Comparison of ENCODE assay signal across 9 cellular contexts in the genomic region with DNA sequence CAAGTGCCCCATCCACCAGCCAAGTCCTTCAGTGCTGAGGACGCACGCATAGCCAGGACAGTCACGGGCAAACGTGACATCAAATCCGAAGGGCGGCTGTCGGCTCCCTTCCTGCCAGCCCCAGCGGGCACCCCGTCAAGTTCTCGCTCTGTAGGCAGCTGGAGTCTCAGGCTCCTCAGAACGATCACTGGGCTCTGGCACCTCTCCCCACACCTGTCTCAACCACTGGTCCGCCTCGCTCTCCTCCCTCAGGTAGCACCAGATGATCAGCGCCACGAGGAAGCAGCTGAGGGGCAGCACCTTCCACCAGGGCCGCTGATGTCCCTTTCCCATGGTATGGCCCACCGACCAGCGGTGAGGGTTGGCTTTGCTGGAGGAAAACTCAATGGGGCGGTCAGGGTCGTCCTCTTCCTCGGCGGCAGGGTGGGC. TPM values are rescaled to one million over a fixed set of nuclear protein-coding genes. Genes with fewer than 3 reads are reported as not detected.
DNase-seq lines count a peak whose midpoint lies in the region; ATAC-seq, FAIRE-seq and TF ChIP-seq lines count a peak whose summit lies in the region.
"Had no signal": no experiment of that assay in that cellular context is flagged by ENCODE, and none has a peak within 500 bp of the region (broad histone marks: within the 10 kb centered on the region; RNA-seq: fewer than 3 reads in every experiment).

No MANE protein-coding gene starts in this region.

- H3K9me3 ChIP-seq in kidney (ENCODE audit: control insufficient read depth in 1 of 2, low read length in 2 of 2) (no peaks in the 10 kb centered on the region), suprapubic skin (no peaks in the 10 kb centered on the region)

- H3K36me3 ChIP-seq in kidney (ENCODE audit: control insufficient read depth in 1 of 2, insufficient read depth in 2 of 2, low read length in 2 of 2): no peaks in the 10 kb centered on the region
- no peaks in the 10 kb centered on the region for H3K36me3 ChIP-seq in suprapubic skin

- no peak for FAIRE-seq in kidney (lab: Jason Lieb, UNC)

- TF ChIP-seq CTCF in kidney (IDR thresholded peaks at IDR 0.05; ENCODE audit: borderline replicate concordance, extremely low read depth, insufficient read depth) (no peak), suprapubic skin (IDR thresholded peaks at IDR 0.05) (no peak)

- H3K27ac ChIP-seq in kidney (ENCODE audit: low read depth in 2 of 2, low read length in 2 of 2) (peak overlapping the region; percentile 5 to 74), suprapubic skin (peak overlapping the region; percentile 94)

- peak overlapping the region; percentile 86 for H3K4me3 Mint-ChIP-seq in activated T-helper 17 cell treated with anti-CD3 and anti-CD28 coated beads, Interleukin-2, amount 50 U/mL, for 72 hours

- no peak for TF ChIP-seq EP300 in suprapubic skin (IDR thresholded peaks at IDR 0.05)

- TF ChIP-seq POLR2A in suprapubic skin (IDR thresholded peaks at IDR 0.05): no peak

- H3K9me3 Mint-ChIP-seq in activated T-helper 17 cell treated with anti-CD3 and anti-CD28 coated beads, Interleukin-2, amount 50 U/mL, for 72 hours: no peaks in the 10 kb centered on the region

- no peaks in the 10 kb centered on the region for H3K4me1 Mint-ChIP-seq in activated T-helper 17 cell treated with anti-CD3 and anti-CD28 coated beads, Interleukin-2, amount 50 U/mL, for 72 hours

- DNase-seq in kidney (no peak), suprapubic skin (ENCODE audit: low spot score in 2 of 2) (no peak), SKM-1 treated with dmso at 0.1 percent for 144 hours (lab: John Stamatoyannopoulos, UW; ENCODE audit: unreplicated experiment) (no peak), AG08396 (ENCODE audit: low spot score) (no peak)

- 0% methylated on average over 4 of the region's 22 CpGs for WGBS in suprapubic skin

- peak overlapping the region; percentile 68 to 80 for H3K4me3 ChIP-seq in kidney (ENCODE audit: low read length in 2 of 2)
- peak overlapping the region; percentile 87 for H3K4me3 ChIP-seq in suprapubic skin

- intact Hi-C loops in kidney (cut with DNase I): no loop called here

- peak overlapping the region; percentile 77 to 81 for H3K9ac ChIP-seq in kidney (ENCODE audit: low read length in 2 of 2)

- no peaks in the 10 kb centered on the region for H3K27me3 Mint-ChIP-seq in activated T-helper 17 cell treated with anti-CD3 and anti-CD28 coated beads, Interleukin-2, amount 50 U/mL, for 72 hours

- H3K27ac Mint-ChIP-seq in activated T-helper 17 cell treated with anti-CD3 and anti-CD28 coated beads, Interleukin-2, amount 50 U/mL, for 72 hours: peak overlapping the region; percentile 99

- H3K36me3 Mint-ChIP-seq in activated T-helper 17 cell treated with anti-CD3 and anti-CD28 coated beads, Interleukin-2, amount 50 U/mL, for 72 hours (ENCODE audit: low read depth): peaks cover 29% of the 10 kb centered on the region

- peak; percentile 4 for ATAC-seq in GM18508 (IDR thresholded peaks at IDR 0.05; ENCODE audit: insufficient read depth, unreplicated experiment)
- ATAC-seq in HG02943 (IDR thresholded peaks at IDR 0.05; ENCODE audit: low read depth, unreplicated experiment): peak; percentile 11
- ATAC-seq in activated T-helper 17 cell treated with anti-CD3 and anti-CD28 coated beads, Interleukin-2, amount 50 U/mL, for 72 hours (replicated peaks): no peak
- ATAC-seq in HG02885 (IDR thresholded peaks at IDR 0.05; ENCODE audit: poor library complexity, unreplicated experiment): no peak

- no peaks in the 10 kb centered on the region for H3K27me3 ChIP-seq in suprapubic skin

- H3K4me1 ChIP-seq in kidney (ENCODE audit: control insufficient read depth in 1 of 2, insufficient read depth in 1 of 2, low read depth in 1 of 2, low read length in 2 of 2) (peaks cover 0 to 6% of the 10 kb centered on the region in 2 donors), suprapubic skin (peaks cover 37% of the 10 kb centered on the region)

RNA-seq across cellular contexts. Expression of a gene that starts 0.4 kb away (rescaled TPM):
- 10 to 100 TPM; 12.1 to 23.1 TPM for total RNA-seq in activated T-helper 17 cell treated with anti-CD3 and anti-CD28 coated beads, Interleukin-2, amount 50 U/mL, for 72 hours
- 13.8 TPM for total RNA-seq in kidney
- 27.1 TPM for polyA plus RNA-seq in kidney (ENCODE audit: insufficient read depth, low read depth, low replicate concordance)
- total RNA-seq in suprapubic skin: 10 to 100 TPM; 13.1 to 41.0 (median 29.3) TPM

RNA-seq across cellular contexts. Expression of a gene that starts 5.6 kb away (rescaled TPM):
- total RNA-seq in activated T-helper 17 cell treated with anti-CD3 and anti-CD28 coated beads, Interleukin-2, amount 50 U/mL, for 72 hours: 10 to 100 TPM; 36.4 to 76.4 TPM
- total RNA-seq in kidney (26.0 TPM), suprapubic skin (10 to 100 TPM; 13.0 to 81.0 (median 33.4) TPM)
- 5.5 TPM for polyA plus RNA-seq in kidney (ENCODE audit: insufficient read depth, low read depth, low replicate concordance)

RNA-seq across cellular contexts. Expression of a gene that starts 10.8 kb away (rescaled TPM):
- not detected for total RNA-seq in activated T-helper 17 cell treated with anti-CD3 and anti-CD28 coated beads, Interleukin-2, amount 50 U/mL, for 72 hours
- total RNA-seq in kidney (not detected), suprapubic skin (1 to 10 TPM in 1 of 4 donors, not detected in 3; 1.3 TPM)
- polyA plus RNA-seq in kidney (ENCODE audit: insufficient read depth, low read depth, low replicate concordance): not detected
- total RNA-seq: subcutaneous adipose tissue had no signal

RNA-seq across cellular contexts. Expression of a gene that starts 24.2 kb away (rescaled TPM):
- 1 to 10 TPM; 2.1 to 3.7 TPM for total RNA-seq in activated T-helper 17 cell treated with anti-CD3 and anti-CD28 coated beads, Interleukin-2, amount 50 U/mL, for 72 hours
- 2.8 TPM for total RNA-seq in kidney
- polyA plus RNA-seq in kidney (ENCODE audit: insufficient read depth, low read depth, low replicate concordance): 1.8 TPM
- total RNA-seq in suprapubic skin: 1 to 10 TPM in 1 of 4 donors, under 1 TPM in 2, not detected in 1; 0.34 to 3.5 (median 0.39) TPM

RNA-seq across cellular contexts. Expression of a gene that starts 54.7 kb away (rescaled TPM):
- 10 to 100 TPM; 44.8 to 63.9 TPM for total RNA-seq in activated T-helper 17 cell treated with anti-CD3 and anti-CD28 coated beads, Interleukin-2, amount 50 U/mL, for 72 hours
- 92.5 TPM for total RNA-seq in kidney
- 38.9 TPM for polyA plus RNA-seq in kidney (ENCODE audit: insufficient read depth, low read depth, low replicate concordance)
- total RNA-seq in suprapubic skin: 100 to 1,000 TPM in 2 of 4 donors, 10 to 100 TPM in 2; 61.1 to 134 (median 100) TPM

Comparison
In these comparisons a context has a peak if more than half of its experiments do, and no peak if none do; other contexts are left out.
1. ATAC-seq: peak in GM18508 (single experiment) and HG02943 (single experiment); none in activated T-helper 17 cell treated with anti-CD3 and anti-CD28 coated beads, Interleukin-2, amount 50 U/mL, for 72 hours (single experiment) and HG02885 (single experiment).